ENCODE assay signal across 1 cellular context in the genomic region with DNA sequence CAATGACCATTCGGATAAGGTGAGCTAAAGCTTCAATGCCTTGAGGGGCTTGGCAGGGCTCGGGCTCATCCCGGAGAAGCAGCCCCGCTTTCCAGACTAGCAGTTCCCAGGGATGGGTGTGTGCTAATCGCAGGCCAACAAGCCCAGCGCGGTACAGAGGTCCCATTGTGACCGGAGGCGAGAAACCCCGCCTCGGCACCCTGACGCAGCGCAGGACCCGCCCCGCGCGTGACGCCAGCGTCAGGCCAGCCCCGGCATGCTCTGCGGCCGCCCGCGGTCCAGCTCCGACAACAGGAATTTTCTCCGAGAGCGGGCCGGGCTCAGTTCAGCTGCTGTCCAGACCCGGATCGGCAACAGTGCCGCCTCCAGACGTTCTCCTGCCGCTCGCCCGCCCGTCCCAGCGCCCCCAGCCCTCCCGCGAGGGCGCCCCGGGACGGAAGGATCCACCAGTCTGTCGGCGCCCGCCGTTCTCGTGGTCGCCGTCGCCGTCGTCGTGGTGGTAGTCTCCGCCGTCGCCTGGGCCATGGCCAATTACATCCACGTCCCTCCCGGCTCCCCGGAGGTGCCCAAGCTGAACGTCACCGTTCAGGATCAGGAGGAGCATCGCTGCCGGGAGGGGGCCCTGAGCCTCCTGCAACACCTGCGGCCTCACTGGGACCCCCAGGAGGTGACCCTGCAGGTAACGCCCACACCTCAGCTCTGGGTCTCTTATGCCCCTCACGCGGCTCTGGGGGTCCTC.
TF ChIP-seq lines count a peak whose summit lies in the region.

A gene with protein sequence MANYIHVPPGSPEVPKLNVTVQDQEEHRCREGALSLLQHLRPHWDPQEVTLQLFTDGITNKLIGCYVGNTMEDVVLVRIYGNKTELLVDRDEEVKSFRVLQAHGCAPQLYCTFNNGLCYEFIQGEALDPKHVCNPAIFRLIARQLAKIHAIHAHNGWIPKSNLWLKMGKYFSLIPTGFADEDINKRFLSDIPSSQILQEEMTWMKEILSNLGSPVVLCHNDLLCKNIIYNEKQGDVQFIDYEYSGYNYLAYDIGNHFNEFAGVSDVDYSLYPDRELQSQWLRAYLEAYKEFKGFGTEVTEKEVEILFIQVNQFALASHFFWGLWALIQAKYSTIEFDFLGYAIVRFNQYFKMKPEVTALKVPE (plus strand): TSS at position 264 of the 739 bp plus-strand sequence. CDS start 260 bp downstream, at position 524.

TF ChIP-seq in H1, 55 proteins besides CTCF, POLR2A, EP300 and RAD21:
- peak; percentile 52 for TF ChIP-seq TAF7 (optimal IDR thresholded peaks at IDR 0.05; ENCODE audit: borderline replicate concordance, low read depth, low read length)
- TF ChIP-seq, protein P1, sequence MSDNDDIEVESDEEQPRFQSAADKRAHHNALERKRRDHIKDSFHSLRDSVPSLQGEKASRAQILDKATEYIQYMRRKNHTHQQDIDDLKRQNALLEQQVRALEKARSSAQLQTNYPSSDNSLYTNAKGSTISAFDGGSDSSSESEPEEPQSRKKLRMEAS (IDR thresholded peaks at IDR 0.05): peak; percentile 71
- TF ChIP-seq EZH2 (IDR thresholded peaks at IDR 0.05; ENCODE audit: low read depth, low read length, severe bottlenecking): no peak
- peak; percentile 95 for TF ChIP-seq PHF8 (conservative IDR thresholded peaks at IDR 0.05; ENCODE audit: low read depth, low read length)
- TF ChIP-seq TAF1 (IDR thresholded peaks at IDR 0.05; ENCODE audit: low read depth, low read length): peak; percentile 96
- 0 out of 2 replicates have a peak, but pooled peaks have one; percentile 54 for TF ChIP-seq YY1 (IDR thresholded peaks at IDR 0.05; ENCODE audit: low read depth, low read length)
- TF ChIP-seq KDM4A (IDR thresholded peaks at IDR 0.05; ENCODE audit: low read depth, low read length, severe bottlenecking): peak; percentile 80
- TF ChIP-seq, protein P2, sequence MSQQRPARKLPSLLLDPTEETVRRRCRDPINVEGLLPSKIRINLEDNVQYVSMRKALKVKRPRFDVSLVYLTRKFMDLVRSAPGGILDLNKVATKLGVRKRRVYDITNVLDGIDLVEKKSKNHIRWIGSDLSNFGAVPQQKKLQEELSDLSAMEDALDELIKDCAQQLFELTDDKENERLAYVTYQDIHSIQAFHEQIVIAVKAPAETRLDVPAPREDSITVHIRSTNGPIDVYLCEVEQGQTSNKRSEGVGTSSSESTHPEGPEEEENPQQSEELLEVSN (IDR thresholded peaks at IDR 0.05): peak; percentile 60
- TF ChIP-seq ASH2L (IDR thresholded peaks at IDR 0.05; ENCODE audit: low read length): peak; percentile 93
- peak; percentile 90 for TF ChIP-seq CREB1 (IDR thresholded peaks at IDR 0.05)
- TF ChIP-seq BCL11A (IDR thresholded peaks at IDR 0.05; ENCODE audit: low read depth in 2 of 2, low read length in 2 of 2): no peak
- TF ChIP-seq SP4 (IDR thresholded peaks at IDR 0.05; ENCODE audit: low read length): peak; percentile 57; the same call in 1 of the 2 replicates
- TF ChIP-seq RBBP5 (IDR thresholded peaks at IDR 0.05; ENCODE audit: borderline replicate concordance, low read depth, low read length): peak; percentile 90; the same call in 1 of the 2 replicates
- no peak for TF ChIP-seq KDM5A (IDR thresholded peaks at IDR 0.05; ENCODE audit: low read length)
- TF ChIP-seq GTF2F1 (IDR thresholded peaks at IDR 0.05; ENCODE audit: borderline replicate concordance, low read depth, low read length): 0 out of 2 replicates have a peak, but pooled peaks have one; percentile 48
- TF ChIP-seq SP1 (IDR thresholded peaks at IDR 0.05; ENCODE audit: low read depth, low read length): peak; percentile 46; the same call in 1 of the 2 replicates
- peak; percentile 92 for TF ChIP-seq POLR2AphosphoS5 (IDR thresholded peaks at IDR 0.05; ENCODE audit: low read depth, low read length)
- no peak for TF ChIP-seq CTBP2 (IDR thresholded peaks at IDR 0.05; ENCODE audit: borderline replicate concordance, insufficient read depth, insufficient read length, low read length)
- TF ChIP-seq FOSL1 (IDR thresholded peaks at IDR 0.05; ENCODE audit: insufficient read depth, low read depth, low read length): no peak
- no peak for TF ChIP-seq CHD1 (IDR thresholded peaks at IDR 0.05; ENCODE audit: low read depth, low read length)
- 0 out of 2 replicates have a peak, but pooled peaks have one; percentile 0 for TF ChIP-seq SRF (IDR thresholded peaks at IDR 0.05; ENCODE audit: low read depth, low read length)
- no peak for TF ChIP-seq JUN (IDR thresholded peaks at IDR 0.05; ENCODE audit: low read depth, low read length)
- TF ChIP-seq JUND (IDR thresholded peaks at IDR 0.05; ENCODE audit: low read length): no peak
- TF ChIP-seq TEAD4 (IDR thresholded peaks at IDR 0.05; ENCODE audit: low read depth, low read length): peak; percentile 29; the same call in 1 of the 2 replicates
- TF ChIP-seq KDM1A (IDR thresholded peaks at IDR 0.05; ENCODE audit: borderline replicate concordance, low read length): 0 out of 2 replicates have a peak, but pooled peaks have one; percentile 6
- peak; percentile 78 for TF ChIP-seq TBP (IDR thresholded peaks at IDR 0.05; ENCODE audit: low read depth, low read length)
- TF ChIP-seq CBX5 (IDR thresholded peaks at IDR 0.05; ENCODE audit: low read depth, low read length): no peak
